ENCODE assay signal across 8 cellular contexts in genomic region chr19:58542641-58543372, GRCh38. TPM values are rescaled to one million over a fixed set of nuclear protein-coding genes. Genes with fewer than 3 reads are reported as not detected.
DNase-seq lines count a peak whose midpoint lies in the region; ATAC-seq and TF ChIP-seq lines count a peak whose summit lies in the region.
"Not testable (repeated sequence)": the region's sequence is repeated elsewhere in the genome, so short reads cannot be mapped to it uniquely, and the experiment has no call there.

No MANE protein-coding gene starts in this region.

- H3K4me2 ChIP-seq in OCI-LY3 (ENCODE audit: low read length) (peak overlapping the region; percentile 88; the same call in 1 of the 2 replicates), skeletal muscle satellite cell (ENCODE audit: low read length) (peak overlapping the region; percentile 99)

- not testable (repeated sequence) for H3K9me3 ChIP-seq in CD8-positive, alpha-beta T cell (ENCODE audit: low read length); OCI-LY3 (ENCODE audit: insufficient read depth, low read length); heart left ventricle; skeletal muscle satellite cell (replicated peaks; ENCODE audit: low read length)

- H3K27ac ChIP-seq in CD8-positive, alpha-beta T cell (ENCODE audit: low read depth, low read length); OCI-LY3 (ENCODE audit: low read length): not testable (repeated sequence)
- H3K27ac ChIP-seq in heart left ventricle (peak overlapping the region; percentile 87 to 98 (median 96)), urinary bladder (ENCODE audit: low read depth) (peak overlapping the region; percentile 86)

- not testable (repeated sequence) for BruUV-seq in MCF 10A (replicated peaks; lab: Mats Ljungman, UMichigan)

- not testable (repeated sequence) for H2AFZ ChIP-seq in OCI-LY3 (ENCODE audit: low read depth, low read length)

- H3K79me2 ChIP-seq in OCI-LY3 (ENCODE audit: low read length): peaks cover 36% of the 10 kb centered on the region

- not testable (repeated sequence) for TF ChIP-seq CTCF in CD8-positive, alpha-beta T cell (IDR thresholded peaks at IDR 0.05); OCI-LY3 (IDR thresholded peaks at IDR 0.05; ENCODE audit: low read depth, low read length); MCF 10A (IDR thresholded peaks at IDR 0.05; ENCODE audit: unreplicated experiment); heart left ventricle (IDR thresholded peaks at IDR 0.05)

- not testable (repeated sequence) for H3K4me3 Mint-ChIP-seq in CD8-positive, alpha-beta T cell
- H3K4me3 Mint-ChIP-seq in activated CD4-positive, alpha-beta memory T cell treated with anti-CD3 and anti-CD28 coated beads for 36 hours: peak overlapping the region; percentile 23
- H3K4me3 Mint-ChIP-seq in MCF 10A (ENCODE audit: unreplicated experiment): peak overlapping the region; percentile 21
- peak overlapping the region in 5 of 10 donors; percentile 5 to 97 (median 45) for H3K4me3 Mint-ChIP-seq in naive thymus-derived CD8-positive, alpha-beta T cell

- peak overlapping the region; percentile 49 for H3K27ac Mint-ChIP-seq in CD8-positive, alpha-beta T cell
- H3K27ac Mint-ChIP-seq in activated CD4-positive, alpha-beta memory T cell treated with anti-CD3 and anti-CD28 coated beads for 36 hours: peak overlapping the region; percentile 9
- H3K27ac Mint-ChIP-seq in MCF 10A (ENCODE audit: low read depth, unreplicated experiment): peak overlapping the region; percentile 98
- peak overlapping the region in 9 of 10 donors; percentile 28 to 99 (median 56) for H3K27ac Mint-ChIP-seq in naive thymus-derived CD8-positive, alpha-beta T cell

- peaks cover 12% of the 10 kb centered on the region for H3K27me3 Mint-ChIP-seq in CD8-positive, alpha-beta T cell (ENCODE audit: low read depth)
- peaks cover 12% of the 10 kb centered on the region for H3K27me3 Mint-ChIP-seq in activated CD4-positive, alpha-beta memory T cell treated with anti-CD3 and anti-CD28 coated beads for 36 hours
- peaks cover 18% of the 10 kb centered on the region for H3K27me3 Mint-ChIP-seq in MCF 10A (ENCODE audit: insufficient read depth, unreplicated experiment)
- peaks cover 0 to 14% (median 4%) of the 10 kb centered on the region in 5 donors for H3K27me3 Mint-ChIP-seq in naive thymus-derived CD8-positive, alpha-beta T cell

- not testable (repeated sequence) for TF ChIP-seq POLR2A in heart left ventricle (IDR thresholded peaks at IDR 0.05)

- not testable (repeated sequence) for H3K4me3 ChIP-seq in CD8-positive, alpha-beta T cell (ENCODE audit: low read depth, low read length); skeletal muscle satellite cell (ENCODE audit: low read length); urinary bladder (ENCODE audit: low read depth, low read length)
- H3K4me3 ChIP-seq in OCI-LY3 (ENCODE audit: low read length): peak overlapping the region; percentile 91; the same call in 1 of the 2 replicates
- peak overlapping the region in 10 of 12 donors; percentile 78 to 100 (median 92) for H3K4me3 ChIP-seq in heart left ventricle

- DNase-seq in CD8-positive, alpha-beta T cell; activated CD4-positive, alpha-beta memory T cell treated with anti-CD3 and anti-CD28 coated beads for 36 hours; MCF 10A (ENCODE audit: unreplicated experiment); heart left ventricle; naive thymus-derived CD8-positive, alpha-beta T cell: not testable (repeated sequence)

- intact Hi-C loops in CD8-positive, alpha-beta T cell (cut with DNase I, micrococcal nuclease); activated CD4-positive, alpha-beta memory T cell treated with anti-CD3 and anti-CD28 coated beads for 36 hours (cut with micrococcal nuclease); MCF 10A (cut with micrococcal nuclease): not testable (repeated sequence)
- intact Hi-C loops in heart left ventricle (cut with DNase I): loop anchor here in 1 of 10 donors (2.0 kb wide), 1 partner anchor 24 kb away; the partner anchor contains the start of gene ZBTB45

- H3K36me3 Mint-ChIP-seq in CD8-positive, alpha-beta T cell: peaks cover 29% of the 10 kb centered on the region
- peaks cover 31% of the 10 kb centered on the region for H3K36me3 Mint-ChIP-seq in activated CD4-positive, alpha-beta memory T cell treated with anti-CD3 and anti-CD28 coated beads for 36 hours
- H3K36me3 Mint-ChIP-seq in MCF 10A (ENCODE audit: insufficient read depth, unreplicated experiment): peaks cover 31% of the 10 kb centered on the region
- peaks cover 0 to 21% (median 4%) of the 10 kb centered on the region in 3 donors for H3K36me3 Mint-ChIP-seq in naive thymus-derived CD8-positive, alpha-beta T cell

- not testable (repeated sequence) for H3K27me3 ChIP-seq in CD8-positive, alpha-beta T cell (ENCODE audit: insufficient read depth, low read length)
- H3K27me3 ChIP-seq in OCI-LY3 (ENCODE audit: low read depth, low read length): peaks cover 15% of the 10 kb centered on the region
- peaks cover 0 to 11% (median 10%) of the 10 kb centered on the region in 9 donors for H3K27me3 ChIP-seq in heart left ventricle
- peaks cover 20% of the 10 kb centered on the region for H3K27me3 ChIP-seq in skeletal muscle satellite cell (ENCODE audit: control insufficient read depth, insufficient read depth, low read length)

- 76 to 83% (median 79%) methylated on average over 18 of the region's 18 CpGs for WGBS in heart left ventricle, 4 donors
- WGBS in urinary bladder: 81% methylated on average over 18 of the region's 18 CpGs

- H3K9ac ChIP-seq in OCI-LY3 (ENCODE audit: low read length); skeletal muscle satellite cell (ENCODE audit: low read depth, low read length): not testable (repeated sequence)

- H3K9me3 Mint-ChIP-seq in CD8-positive, alpha-beta T cell; activated CD4-positive, alpha-beta memory T cell treated with anti-CD3 and anti-CD28 coated beads for 36 hours; MCF 10A (ENCODE audit: unreplicated experiment); naive thymus-derived CD8-positive, alpha-beta T cell: not testable (repeated sequence)

- H4K20me1 ChIP-seq in OCI-LY3 (ENCODE audit: insufficient read depth, low read length): peaks cover 32% of the 10 kb centered on the region

- CTCF ChIA-PET in CD8-positive, alpha-beta T cell (lab: Charles Lee): interaction anchor here (2.1 kb wide), 1 partner anchor 17 kb away, joined by 5 read pairs; no protein-coding TSS in a partner anchor
- CTCF ChIA-PET in activated CD4-positive, alpha-beta memory T cell treated with anti-CD3 and anti-CD28 coated beads for 36 hours (lab: Charles Lee): interaction anchor here (1.1 to 5.1 kb wide), 3 partner anchors 24 to 38 kb away, joined by 3 to 61 read pairs (median 5); partner anchors contain the start of gene ZBTB45
- CTCF ChIA-PET in MCF 10A (lab: Yijun Ruan, JAX): interaction anchor here (1.0 to 2.0 kb wide), 3 partner anchors 22 to 34 kb away, joined by 3 to 14 read pairs (median 8); partner anchors contain the start of gene ZBTB45

- H3K4me1 Mint-ChIP-seq in CD8-positive, alpha-beta T cell (ENCODE audit: low read depth): peaks cover 32% of the 10 kb centered on the region
- peaks cover 29% of the 10 kb centered on the region for H3K4me1 Mint-ChIP-seq in activated CD4-positive, alpha-beta memory T cell treated with anti-CD3 and anti-CD28 coated beads for 36 hours (ENCODE audit: low read depth)
- H3K4me1 Mint-ChIP-seq in MCF 10A (ENCODE audit: insufficient read depth, unreplicated experiment): peaks cover 20% of the 10 kb centered on the region
- H3K4me1 Mint-ChIP-seq in naive thymus-derived CD8-positive, alpha-beta T cell: peaks cover 27 to 46% (median 37%) of the 10 kb centered on the region in 4 donors

- peaks cover 28% of the 10 kb centered on the region for H3K4me1 ChIP-seq in CD8-positive, alpha-beta T cell (ENCODE audit: insufficient read depth, low read length)
- H3K4me1 ChIP-seq in OCI-LY3 (ENCODE audit: low read length) (peaks cover 18% of the 10 kb centered on the region), heart left ventricle (peaks cover 12 to 46% (median 33%) of the 10 kb centered on the region in 12 donors), skeletal muscle satellite cell (ENCODE audit: control insufficient read depth, insufficient read depth, low read length) (peaks cover 20% of the 10 kb centered on the region)
- not testable (repeated sequence) for H3K4me1 ChIP-seq in urinary bladder (ENCODE audit: insufficient read depth)

- POLR2A ChIA-PET in CD8-positive, alpha-beta T cell (lab: Charles Lee): interaction anchor here (1.0 to 3.6 kb wide), 9 partner anchors 11 to 43 kb away, joined by 3 to 63 read pairs (median 8); partner anchors contain the start of genes CHMP2A, MZF1, UBE2M and ZBTB45
- POLR2A ChIA-PET in activated CD4-positive, alpha-beta memory T cell treated with anti-CD3 and anti-CD28 coated beads for 36 hours (lab: Charles Lee): interaction anchor here (1.6 to 3.6 kb wide), 5 partner anchors 12 to 33 kb away, joined by 7 to 41 read pairs (median 14); partner anchors contain the start of genes CHMP2A and ZBTB45
- POLR2A ChIA-PET in MCF 10A (lab: Yijun Ruan, JAX): interaction anchor here (1.0 to 5.9 kb wide), 14 partner anchors 8 to 155 kb away, joined by 3 to 194 read pairs (median 6); partner anchors contain the start of genes CHMP2A, ZBTB45, ZNF446 and ZNF584
- POLR2A ChIA-PET in naive thymus-derived CD8-positive, alpha-beta T cell (lab: Charles Lee): interaction anchor here (1.1 to 7.4 kb wide), 9 partner anchors 11 to 180 kb away, joined by 3 to 99 read pairs (median 9); partner anchors contain the start of genes CHMP2A, MZF1, UBE2M and ZBTB45

- ATAC-seq in CD8-positive, alpha-beta T cell; heart left ventricle; naive thymus-derived CD8-positive, alpha-beta T cell: not testable (repeated sequence)

- H3K36me3 ChIP-seq in CD8-positive, alpha-beta T cell (ENCODE audit: insufficient read depth, low read length); urinary bladder (ENCODE audit: insufficient read depth): not testable (repeated sequence)
- peaks cover 30% of the 10 kb centered on the region for H3K36me3 ChIP-seq in OCI-LY3 (replicated peaks; ENCODE audit: low read depth, low read length)
- peaks cover 0 to 22% (median 12%) of the 10 kb centered on the region in 9 donors for H3K36me3 ChIP-seq in heart left ventricle
- peaks cover 22% of the 10 kb centered on the region for H3K36me3 ChIP-seq in skeletal muscle satellite cell (ENCODE audit: insufficient read depth, low read length)

RNA-seq across cellular contexts. Expression of gene TRIM28, which starts 1.1 kb away (rescaled TPM):
- 100 to 1,000 TPM; 525 to 549 TPM for total RNA-seq in CD8-positive, alpha-beta T cell
- 100 to 1,000 TPM; 404 to 408 TPM for total RNA-seq in activated CD4-positive, alpha-beta memory T cell treated with anti-CD3 and anti-CD28 coated beads for 36 hours
- total RNA-seq in MCF 10A (2022) (236 and 290 TPM in 2 replicates), heart left ventricle (100 to 1,000 TPM; 122 to 265 (median 163) TPM), urinary bladder (177 TPM)
- polyA plus RNA-seq in heart left ventricle (100 to 1,000 TPM in 1 of 2 donors, 10 to 100 TPM in 1; 88.0 to 160 TPM), urinary bladder (282 TPM)
- 100 to 1,000 TPM; 429 to 434 TPM for total RNA-seq in naive thymus-derived CD8-positive, alpha-beta T cell
- polyA plus RNA-seq in naive thymus-derived CD8-positive, alpha-beta T cell: 100 to 1,000 TPM in 1 of 3 donors, 10 to 100 TPM in 2; 55.7 to 114 (median 62.7) TPM
- total RNA-seq in skeletal muscle satellite cell (2012; rRNA removed): 252 and 323 TPM in 2 replicates

RNA-seq across cellular contexts. Expression of gene CHMP2A, which starts 12.1 kb away (rescaled TPM):
- 10 to 100 TPM; 41.5 to 51.7 TPM for total RNA-seq in CD8-positive, alpha-beta T cell
- total RNA-seq in activated CD4-positive, alpha-beta memory T cell treated with anti-CD3 and anti-CD28 coated beads for 36 hours: 100 to 1,000 TPM; 120 to 122 TPM
- total RNA-seq in MCF 10A (2022): 154 and 184 TPM in 2 replicates
- 100 to 1,000 TPM; 113 to 155 (median 129) TPM for total RNA-seq in heart left ventricle
- polyA plus RNA-seq in heart left ventricle: 100 to 1,000 TPM; 192 to 266 TPM
- total RNA-seq in naive thymus-derived CD8-positive, alpha-beta T cell: 10 to 100 TPM; 59.2 to 60.0 TPM
- polyA plus RNA-seq in naive thymus-derived CD8-positive, alpha-beta T cell: 100 to 1,000 TPM; 135 to 154 (median 144) TPM
- total RNA-seq in skeletal muscle satellite cell (2012; rRNA removed): 86.4 and 113 TPM in 2 replicates
- 38.4 TPM for total RNA-seq in urinary bladder
- 212 TPM for polyA plus RNA-seq in urinary bladder

RNA-seq across cellular contexts. Expression of gene UBE2M, which starts 15.6 kb away (rescaled TPM):
- 10 to 100 TPM; 26.9 to 29.5 TPM for total RNA-seq in CD8-positive, alpha-beta T cell
- 100 to 1,000 TPM; 107 to 111 TPM for total RNA-seq in activated CD4-positive, alpha-beta memory T cell treated with anti-CD3 and anti-CD28 coated beads for 36 hours
- 149 and 158 TPM in 2 replicates for total RNA-seq in MCF 10A (2022)
- 100 to 1,000 TPM in 6 of 9 donors, 10 to 100 TPM in 3; 35.3 to 139 (median 115) TPM for total RNA-seq in heart left ventricle
- 100 to 1,000 TPM in 1 of 2 donors, 10 to 100 TPM in 1; 64.7 to 114 TPM for polyA plus RNA-seq in heart left ventricle
- 10 to 100 TPM; 48.5 to 51.2 TPM for total RNA-seq in naive thymus-derived CD8-positive, alpha-beta T cell
- 10 to 100 TPM; 10.4 to 20.5 (median 18.0) TPM for polyA plus RNA-seq in naive thymus-derived CD8-positive, alpha-beta T cell
- 64.6 and 93.0 TPM in 2 replicates for total RNA-seq in skeletal muscle satellite cell (2012; rRNA removed)
- total RNA-seq in urinary bladder: 31.0 TPM
- polyA plus RNA-seq in urinary bladder: 69.3 TPM

RNA-seq across cellular contexts. Expression of gene ZBTB45, which starts 23.2 kb away (rescaled TPM):
- 1 to 10 TPM; 4.8 to 5.6 TPM for total RNA-seq in CD8-positive, alpha-beta T cell
- 1 to 10 TPM; 9.9 to 10.0 TPM for total RNA-seq in activated CD4-positive, alpha-beta memory T cell treated with anti-CD3 and anti-CD28 coated beads for 36 hours
- total RNA-seq in MCF 10A (2022): 12.8 and 15.0 TPM in 2 replicates
- total RNA-seq in heart left ventricle: 10 to 100 TPM in 8 of 9 donors, 1 to 10 TPM in 1; 9.0 to 13.4 (median 10.5) TPM
- 1 to 10 TPM; 6.9 to 9.2 TPM for polyA plus RNA-seq in heart left ventricle
- total RNA-seq in naive thymus-derived CD8-positive, alpha-beta T cell: 10 to 100 TPM; 21.3 to 23.0 TPM
- 1 to 10 TPM; 2.8 to 5.3 (median 3.5) TPM for polyA plus RNA-seq in naive thymus-derived CD8-positive, alpha-beta T cell
- total RNA-seq in skeletal muscle satellite cell (2012; rRNA removed): 7.1 and 9.0 TPM in 2 replicates
- 3.3 TPM for total RNA-seq in urinary bladder
- 18.4 TPM for polyA plus RNA-seq in urinary bladder

RNA-seq across cellular contexts. Expression of gene MZF1, which starts 30.3 kb away (rescaled TPM):
- total RNA-seq in CD8-positive, alpha-beta T cell: 10 to 100 TPM; 14.1 to 15.0 TPM
- 10 to 100 TPM; 13.3 to 14.4 TPM for total RNA-seq in activated CD4-positive, alpha-beta memory T cell treated with anti-CD3 and anti-CD28 coated beads for 36 hours
- 50.7 and 51.9 TPM in 2 replicates for total RNA-seq in MCF 10A (2022)
- 10 to 100 TPM in 2 of 9 donors, 1 to 10 TPM in 7; 7.5 to 12.0 (median 9.1) TPM for total RNA-seq in heart left ventricle
- polyA plus RNA-seq in heart left ventricle: 10 to 100 TPM in 1 of 2 donors, 1 to 10 TPM in 1; 6.2 to 12.5 TPM
- total RNA-seq in naive thymus-derived CD8-positive, alpha-beta T cell: 10 to 100 TPM; 49.1 to 53.2 TPM
- 10 to 100 TPM in 2 of 3 donors, 1 to 10 TPM in 1; 9.1 to 12.7 (median 11.7) TPM for polyA plus RNA-seq in naive thymus-derived CD8-positive, alpha-beta T cell
- 13.7 and 16.4 TPM in 2 replicates for total RNA-seq in skeletal muscle satellite cell (2012; rRNA removed)
- total RNA-seq in urinary bladder: 12.4 TPM
- polyA plus RNA-seq in urinary bladder: 22.1 TPM

Comparison
In these comparisons a context has a peak if more than half of its experiments do, and no peak if none do; other contexts are left out.
1. H3K27ac Mint-ChIP-seq: peak in every context shown above with its lines; median percentile 98 in MCF 10A; 56 in naive thymus-derived CD8-positive, alpha-beta T cell; 49 in CD8-positive, alpha-beta T cell; 9 in activated CD4-positive, alpha-beta memory T cell treated with anti-CD3 and anti-CD28 coated beads for 36 hours.